In genomic region chr16:87957296-87958069, GRCh38 we compare ENCODE assay signal across 13 cellular contexts. TPM values are rescaled to one million over a fixed set of nuclear protein-coding genes. Genes with fewer than 3 reads are reported as not detected.
DNase-seq lines count a peak whose midpoint lies in the region; ATAC-seq lines count a peak whose summit lies in the region.
"Had no signal": no experiment of that assay in that cellular context is flagged by ENCODE, and none has a peak within 500 bp of the region (broad histone marks: within the 10 kb centered on the region; RNA-seq: fewer than 3 reads in every experiment).

No MANE protein-coding gene starts in this region.

- H3K36me3 ChIP-seq in BLaER1 = peaks cover 31% of the 10 kb centered on the region
- H3K36me3 ChIP-seq: pancreas had no signal

- no peaks in the 10 kb centered on the region for H3K9me3 ChIP-seq in BLaER1
- H3K9me3 ChIP-seq: pancreas, SJSA1 had no signal

- H3K9ac ChIP-seq in BLaER1 = peak overlapping the region; percentile 100; the same call in 1 of the 2 replicates

- no peak for ATAC-seq in activated naive CD4-positive, alpha-beta T cell treated with anti-CD3 and anti-CD28 coated beads, Interleukin-2, amount 50 U/mL, for 72 hours
- no peak for ATAC-seq in naive B cell (ENCODE audit: low read depth in 2 of 2)
- ATAC-seq in HG03039 (IDR thresholded peaks at IDR 0.05; ENCODE audit: unreplicated experiment) = no peak
- ATAC-seq: left lobe of liver had no signal

- peak overlapping the region; percentile 94 to 98 for H3K27ac Mint-ChIP-seq in activated naive CD4-positive, alpha-beta T cell treated with anti-CD3 and anti-CD28 coated beads, Interleukin-2, amount 50 U/mL, for 72 hours
- peak overlapping the region; percentile 97 to 99 (median 98) for H3K27ac Mint-ChIP-seq in naive B cell

- 0 out of 2 replicates have a peak overlapping the region, but pooled peaks have one; percentile 46 for H3K4me3 ChIP-seq in BLaER1
- H3K4me3 ChIP-seq in GM08714 (ENCODE audit: low read length) = peak overlapping the region; percentile 45; the same call in 1 of the 2 replicates
- H3K4me3 ChIP-seq: pancreas, SJSA1 had no signal

- H3K27me3 Mint-ChIP-seq in naive B cell = no peaks in the 10 kb centered on the region

- no peaks in the 10 kb centered on the region for H3K27me3 ChIP-seq in BLaER1
- H3K27me3 ChIP-seq: pancreas, SJSA1 had no signal

- H3K4me1 ChIP-seq in BLaER1 = peaks cover 84% of the 10 kb centered on the region

- H3K4me2 ChIP-seq in BLaER1 = peak overlapping the region; percentile 99

- peak overlapping the region; percentile 76 for H3K27ac ChIP-seq in BLaER1
- H3K27ac ChIP-seq: SJSA1 had no signal

- peaks cover 15 to 25% of the 10 kb centered on the region in 2 donors for H3K36me3 Mint-ChIP-seq in activated naive CD4-positive, alpha-beta T cell treated with anti-CD3 and anti-CD28 coated beads, Interleukin-2, amount 50 U/mL, for 72 hours
- H3K36me3 Mint-ChIP-seq in naive B cell = peaks cover 0 to 8% of the 10 kb centered on the region in 2 donors

- H3K9me3 Mint-ChIP-seq in activated naive CD4-positive, alpha-beta T cell treated with anti-CD3 and anti-CD28 coated beads, Interleukin-2, amount 50 U/mL, for 72 hours = no peaks in the 10 kb centered on the region
- H3K9me3 Mint-ChIP-seq in naive B cell = no peaks in the 10 kb centered on the region

- peaks cover 2% of the 10 kb centered on the region; the same call in 1 of the 2 replicates for H4K20me1 ChIP-seq in BLaER1

- DNase-seq in activated naive CD4-positive, alpha-beta T cell treated with anti-CD3 and anti-CD28 coated beads, Interleukin-2, amount 50 U/mL, for 72 hours (ENCODE audit: low spot score in 2 of 2) = no peak
- no peak for DNase-seq in naive B cell
- no peak for DNase-seq in NCI-H82 treated with DMSO at 0.1 percent for 48 hours (lab: John Stamatoyannopoulos, UW; ENCODE audit: unreplicated experiment)
- DNase-seq in RPMI8226 = no peak
- no peak for DNase-seq in NCI-H510A (lab: John Stamatoyannopoulos, UW)
- DNase-seq: NCI-H1436 had no signal

- H3K4me1 Mint-ChIP-seq in naive B cell = peaks cover 49 to 91% (median 84%) of the 10 kb centered on the region in 3 donors

- H3K4me3 Mint-ChIP-seq in naive B cell = peak overlapping the region; percentile 78 to 91 (median 88)

RNA-seq across cellular contexts. Expression of gene BANP, which starts 6.2 kb away (rescaled TPM):
- total RNA-seq in activated naive CD4-positive, alpha-beta T cell treated with anti-CD3 and anti-CD28 coated beads, Interleukin-2, amount 50 U/mL, for 72 hours = 10 to 100 TPM; 44.6 to 46.8 TPM
- 10 to 100 TPM; 24.3 to 40.1 (median 28.5) TPM for polyA plus RNA-seq in naive B cell (ENCODE audit: low read depth in 6 of 6)

RNA-seq across cellular contexts. Expression of gene CA5A, which starts 21.2 kb away (rescaled TPM):
- not detected for total RNA-seq in activated naive CD4-positive, alpha-beta T cell treated with anti-CD3 and anti-CD28 coated beads, Interleukin-2, amount 50 U/mL, for 72 hours
- polyA plus RNA-seq in naive B cell (ENCODE audit: low read depth in 6 of 6) = not detected
- total RNA-seq: HT1080, pancreas, SJSA1 had no signal
